Comparison of ENCODE assay signal across 8 cellular contexts in genomic region chr1:37945743-37946702, GRCh38. TPM values are rescaled to one million over a fixed set of nuclear protein-coding genes. Genes with fewer than 3 reads are reported as not detected.
DNase-seq lines count a peak whose midpoint lies in the region; TF ChIP-seq lines count a peak whose summit lies in the region.

No MANE protein-coding gene starts in this region.

- TF ChIP-seq CTCF in prostate gland (IDR thresholded peaks at IDR 0.05) (no peak), RWPE1 (conservative IDR thresholded peaks at IDR 0.05; ENCODE audit: low read depth) (no peak)

- POLR2A ChIA-PET in RWPE1 (lab: Yijun Ruan, JAX; ENCODE audit: low non-redundant PET): no interaction called here

- H3K9me3 ChIP-seq in HUES64 (ENCODE audit: insufficient read depth, low read depth, low read length) (no peaks in the 10 kb centered on the region), prostate gland (no peaks in the 10 kb centered on the region)

- 70% methylated on average over 22 of the region's 23 CpGs for WGBS in HUES64
- 62% methylated on average over 23 of the region's 23 CpGs for WGBS in prostate gland

- peak overlapping the region; percentile 77 for H3K4me3 ChIP-seq in HUES64 (ENCODE audit: low read length)
- peak overlapping the region; percentile 32 to 35 for H3K4me3 ChIP-seq in prostate gland

- CTCF ChIA-PET in RWPE1 (lab: Yijun Ruan, JAX): no interaction called here

- peak; percentile 92 for DNase-seq in GM03348 (ENCODE audit: low spot score)
- peak in 33 of 58 donors; percentile 5 to 47 (median 26) for DNase-seq in anterior cingulate cortex (lab: John Stamatoyannopoulos, UW)
- DNase-seq in hepatic stellate cell (ENCODE audit: low spot score): peak; percentile 92
- peak; percentile 5 for DNase-seq in prostate gland (ENCODE audit: low spot score)
- DNase-seq in stimulated activated CD4-positive, alpha-beta T cell treated with anti-CD3 and anti-CD28 coated beads, Interleukin-4, amount 100 ng/mL, for 4 hours: no peak
- no peak for DNase-seq in RWPE1 (ENCODE audit: low spot score)
- DNase-seq in DMS53 (lab: John Stamatoyannopoulos, UW): no peak

- H3K27me3 ChIP-seq in HUES64 (ENCODE audit: insufficient read depth, low read length): no peaks in the 10 kb centered on the region
- H3K27me3 ChIP-seq in prostate gland (replicated peaks; ENCODE audit: insufficient read depth): no peaks in the 10 kb centered on the region

- H3K4me1 ChIP-seq in HUES64 (ENCODE audit: insufficient read depth, low read length) (0 out of 2 replicates have a peak, but pooled peaks cover 3% of the 10 kb centered on the region), prostate gland (replicated peaks) (no peaks in the 10 kb centered on the region)

- H3K27ac ChIP-seq in HUES64 (ENCODE audit: low read depth, low read length): peak overlapping the region; percentile 28; the same call in 1 of the 2 replicates
- H3K27ac ChIP-seq in prostate gland: peak overlapping the region; percentile 69 to 71
- H3K27ac ChIP-seq in RWPE1: no peak overlapping the region

- peak overlapping the region; percentile 79 for H3K9ac ChIP-seq in HUES64 (ENCODE audit: low read depth, low read length)

- TF ChIP-seq POLR2A in prostate gland (IDR thresholded peaks at IDR 0.05): no peak

- H3K36me3 ChIP-seq in HUES64 (ENCODE audit: insufficient read depth, low read length): no peaks in the 10 kb centered on the region
- H3K36me3 ChIP-seq in prostate gland: no peaks in the 10 kb centered on the region

- intact Hi-C loops in prostate gland (cut with DNase I): no loop called here

RNA-seq across cellular contexts. Expression of gene INPP5B, which starts 0.8 kb away (rescaled TPM):
- 11.1 TPM for polyA plus RNA-seq in HUES64 (2013, experiment 1 of 2)
- polyA plus RNA-seq in HUES64 (2013, experiment 2 of 2): 12.6 TPM
- 10 to 100 TPM; 12.8 to 20.8 TPM for total RNA-seq in prostate gland

RNA-seq across cellular contexts. Expression of gene SF3A3, which starts 43.8 kb away (rescaled TPM):
- 123 TPM for polyA plus RNA-seq in HUES64 (2013, experiment 1 of 2)
- 106 TPM for polyA plus RNA-seq in HUES64 (2013, experiment 2 of 2)
- 10 to 100 TPM; 55.8 to 68.0 TPM for total RNA-seq in prostate gland

RNA-seq across cellular contexts. Expression of gene FHL3, which starts 59.3 kb away (rescaled TPM):
- polyA plus RNA-seq in HUES64 (2013, experiment 1 of 2): 19.7 TPM
- 20.8 TPM for polyA plus RNA-seq in HUES64 (2013, experiment 2 of 2)
- 10 to 100 TPM; 14.2 to 40.6 TPM for total RNA-seq in prostate gland

Comparison
In these comparisons a context has a peak if more than half of its experiments do, and no peak if none do; other contexts are left out.
1. DNase-seq: peak in GM03348 (single experiment), anterior cingulate cortex (33 of 58), hepatic stellate cell (single experiment) and prostate gland (single experiment); none in stimulated activated CD4-positive, alpha-beta T cell treated with anti-CD3 and anti-CD28 coated beads, Interleukin-4, amount 100 ng/mL, for 4 hours (0 of 2), RWPE1 (single experiment) and DMS53 (single experiment).